22 cellular contexts compared by ENCODE assay signal in genomic region chr15:26713498-26713897, GRCh38. TPM values are rescaled to one million over a fixed set of nuclear protein-coding genes. Genes with fewer than 3 reads are reported as not detected.
"Had no signal": no experiment of that assay in that cellular context is flagged by ENCODE, and none has a peak within 500 bp of the region (broad histone marks: within the 10 kb centered on the region; RNA-seq: fewer than 3 reads in every experiment).

No MANE protein-coding gene starts in this region.

- H3K36me3 Mint-ChIP-seq: naive thymus-derived CD4-positive, alpha-beta T cell had no signal

- H3K27ac Mint-ChIP-seq: effector memory CD8-positive, alpha-beta T cell; naive thymus-derived CD4-positive, alpha-beta T cell; nephron; progenitor cell of endocrine pancreas had no signal

- H3K27ac ChIP-seq: coronary artery, pancreas, right lobe of liver, stomach, thoracic aorta, tibial nerve, upper lobe of left lung had no signal

- H3K9me3 Mint-ChIP-seq: nephron had no signal

- H3K4me2 ChIP-seq: smooth muscle cell had no signal

- H3K4me1 Mint-ChIP-seq: central memory CD8-positive, alpha-beta T cell; naive thymus-derived CD4-positive, alpha-beta T cell had no signal

- H3K36me3 ChIP-seq: pancreas, right lobe of liver, stomach, thoracic aorta, tibial nerve, upper lobe of left lung had no signal

- H3K27me3 Mint-ChIP-seq: central memory CD8-positive, alpha-beta T cell; effector memory CD8-positive, alpha-beta T cell had no signal

- H3K4me3 Mint-ChIP-seq: central memory CD8-positive, alpha-beta T cell; effector memory CD8-positive, alpha-beta T cell; naive thymus-derived CD4-positive, alpha-beta T cell; nephron had no signal

- H3K4me1 ChIP-seq: pancreas, right lobe of liver, stomach, tibial nerve, upper lobe of left lung had no signal

- H3K4me3 ChIP-seq: coronary artery, lung, pancreas, right lobe of liver, smooth muscle cell, stomach, thoracic aorta, tibial nerve, upper lobe of left lung had no signal

- DNase-seq: dermis blood vessel endothelial cell; effector memory CD8-positive, alpha-beta T cell; mesenchymal stem cell; midbrain; naive thymus-derived CD4-positive, alpha-beta T cell; pancreas; right lobe of liver; stimulated activated CD4-positive, alpha-beta T cell treated with anti-CD3 and anti-CD28 coated beads, Interleukin-12 subunit alpha, Interleukin-12 subunit beta, amount 100 ng/mL, for 4 hours; stimulated activated CD4-positive, alpha-beta T cell treated with anti-CD3 and anti-CD28 coated beads, Interleukin-1b, Interleukin-23, amount 100 ng/mL, for 48 hours; stimulated activated CD4-positive, alpha-beta T cell treated with anti-CD3 and anti-CD28 coated beads, Interleukin-4, amount 100 ng/mL, for 1 hour; stimulated activated CD8-positive, alpha-beta memory T cell treated with anti-CD3 and anti-CD28 coated beads, Interleukin-4, amount 100 ng/mL, for 48 hours; stimulated activated naive CD4-positive, alpha-beta T cell treated with Interleukin-2 at 50 U/mL for 16 hours; stomach; upper lobe of left lung had no signal

- ATAC-seq: effector memory CD8-positive, alpha-beta T cell; naive thymus-derived CD4-positive, alpha-beta T cell; pancreas; right lobe of liver had no signal

- H3K27me3 ChIP-seq: pancreas, right lobe of liver, stomach, tibial nerve, upper lobe of left lung had no signal

RNA-seq across cellular contexts. Expression of gene GABRB3, which starts 59.4 kb away (rescaled TPM):
- polyA plus RNA-seq: naive thymus-derived CD4-positive, alpha-beta T cell had no signal
